ENCODE assay signal across 8 cellular contexts in the genomic region with DNA sequence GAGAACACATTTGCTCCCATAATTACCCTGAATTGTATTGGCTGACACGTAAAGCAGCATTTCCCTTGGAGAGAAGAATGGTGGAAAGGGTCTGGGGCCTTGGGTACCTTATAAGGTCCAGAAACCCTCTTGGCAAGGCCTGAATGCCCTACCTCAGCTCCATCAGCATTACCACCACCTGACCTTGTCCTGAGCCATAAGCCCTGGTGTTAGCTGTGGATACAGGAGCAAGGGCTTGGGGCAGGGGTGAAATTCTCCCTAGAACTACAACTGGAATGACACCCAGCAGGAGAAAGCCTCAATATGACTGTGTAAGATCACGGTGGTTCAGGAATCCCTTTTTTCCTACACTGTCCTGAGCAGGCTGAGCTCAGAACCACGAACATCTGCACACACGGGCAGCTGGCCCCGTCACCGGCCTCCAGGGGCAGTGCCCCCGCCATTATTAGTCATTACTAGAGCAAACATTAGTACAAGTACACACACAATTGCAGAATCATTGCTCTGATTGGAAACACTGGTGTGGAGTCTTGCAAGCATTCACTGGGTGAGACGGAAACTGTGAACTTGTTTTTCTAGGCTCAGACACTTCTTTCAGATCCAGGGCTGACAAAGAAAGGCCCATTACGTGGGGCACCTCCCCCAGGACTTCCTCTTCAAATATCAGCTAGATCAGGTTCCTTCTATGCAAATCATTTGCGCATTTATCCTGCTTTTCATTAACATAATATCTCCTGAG. TPM values are rescaled to one million over a fixed set of nuclear protein-coding genes. Genes with fewer than 3 reads are reported as not detected.
DNase-seq lines count a peak whose midpoint lies in the region; FAIRE-seq and TF ChIP-seq lines count a peak whose summit lies in the region.

No MANE protein-coding gene starts in this region.

- no peaks in the 10 kb centered on the region for H3K36me3 ChIP-seq in neural progenitor cell

- H3K27me3 Mint-ChIP-seq in neural progenitor cell (ENCODE audit: insufficient read depth, low read depth): peaks cover 7% of the 10 kb centered on the region

- DNase-seq in DMS53 treated with DMSO at 0.1 percent for 48 hours (lab: John Stamatoyannopoulos, UW; ENCODE audit: unreplicated experiment) (peak; percentile 93), GM19239 (ENCODE audit: insufficient read length, low spot score) (peak; percentile 21), HuH-7.5 (ENCODE audit: low spot score) (peak; percentile 50), neural progenitor cell (ENCODE audit: low spot score) (no peak), NCI-H2081 treated with DMSO at 0.1 percent for 48 hours (lab: John Stamatoyannopoulos, UW) (no peak), retina (no peak), anterior cingulate cortex (lab: John Stamatoyannopoulos, UW) (no peak)
- peak; percentile 4 to 19 for DNase-seq in activated CD4-positive, alpha-beta T cell treated with anti-CD3 and anti-CD28 coated beads, Interleukin-2, amount 50 U/mL, for 48 hours

- peaks cover 3% of the 10 kb centered on the region for H3K9me3 Mint-ChIP-seq in neural progenitor cell

- H3K36me3 Mint-ChIP-seq in neural progenitor cell: no peaks in the 10 kb centered on the region

- no peaks in the 10 kb centered on the region for H3K79me2 ChIP-seq in neural progenitor cell (ENCODE audit: low read depth)

- H3K4me1 Mint-ChIP-seq in neural progenitor cell: peaks cover 3% of the 10 kb centered on the region

- no peaks in the 10 kb centered on the region for H3K9me3 ChIP-seq in neural progenitor cell (ENCODE audit: low read depth)

- H3K4me3 ChIP-seq in neural progenitor cell: no peak overlapping the region

- H3K4me2 ChIP-seq in neural progenitor cell: no peak overlapping the region

- H3K27ac Mint-ChIP-seq in neural progenitor cell: peak overlapping the region; percentile 25

- H3K9ac ChIP-seq in neural progenitor cell: no peak overlapping the region

- peaks cover 5% of the 10 kb centered on the region for H3K27me3 ChIP-seq in neural progenitor cell

- no peaks in the 10 kb centered on the region for H3F3A ChIP-seq in neural progenitor cell (ENCODE audit: low read depth)

- peak; percentile 55 for FAIRE-seq in GM19239 (lab: Jason Lieb, UNC)

- TF ChIP-seq CTCF in neural progenitor cell (IDR thresholded peaks at IDR 0.05): no peak

- no peaks in the 10 kb centered on the region for H4K20me1 ChIP-seq in neural progenitor cell (ENCODE audit: low read depth)

- H3K4me1 ChIP-seq in neural progenitor cell: no peaks in the 10 kb centered on the region

- H2AFZ ChIP-seq in neural progenitor cell (replicated peaks): peak overlapping the region; percentile 68

- no peak overlapping the region for H3K27ac ChIP-seq in neural progenitor cell

- no peak overlapping the region for H3K4me3 Mint-ChIP-seq in neural progenitor cell

RNA-seq across cellular contexts. Expression of a gene that starts 26.7 kb away (rescaled TPM):
- 47.0 and 65.8 TPM in 2 replicates for total RNA-seq in neural progenitor cell (ENCODE audit: low replicate concordance)

RNA-seq across cellular contexts. Expression of a gene that starts 52.7 kb away (rescaled TPM):
- total RNA-seq in neural progenitor cell (ENCODE audit: low replicate concordance): 78.4 and 126 TPM in 2 replicates

Comparison
In these comparisons a context has a peak if more than half of its experiments do, and no peak if none do; other contexts are left out.
1. DNase-seq: peak in DMS53 treated with DMSO at 0.1 percent for 48 hours (single experiment), GM19239 (single experiment), HuH-7.5 (single experiment) and activated CD4-positive, alpha-beta T cell treated with anti-CD3 and anti-CD28 coated beads, Interleukin-2, amount 50 U/mL, for 48 hours (2 of 2); none in neural progenitor cell (single experiment), NCI-H2081 treated with DMSO at 0.1 percent for 48 hours (single experiment), retina (single experiment) and anterior cingulate cortex (0 of 58).